ENCODE assay signal across 14 cellular contexts in genomic region chr9:37029776-37030590, GRCh38. TPM values are rescaled to one million over a fixed set of nuclear protein-coding genes. Genes with fewer than 3 reads are reported as not detected.
DNase-seq lines count a peak whose midpoint lies in the region; ATAC-seq, FAIRE-seq and TF ChIP-seq lines count a peak whose summit lies in the region.
"Had no signal": no experiment of that assay in that cellular context is flagged by ENCODE, and none has a peak within 500 bp of the region (broad histone marks: within the 10 kb centered on the region; RNA-seq: fewer than 3 reads in every experiment).

No MANE protein-coding gene starts in this region.

- intact Hi-C loops in psoas muscle (cut with DNase I) = no loop called here

- no peak for TF ChIP-seq POLR2A in GM12891 (IDR thresholded peaks at IDR 0.05; ENCODE audit: low read depth, low read length)

- H3K4me1 ChIP-seq in psoas muscle = peaks cover 35% of the 10 kb centered on the region

- H3K36me3 ChIP-seq in psoas muscle (ENCODE audit: insufficient read depth in 1 of 2, low read depth in 1 of 2) = no peaks in the 10 kb centered on the region

- no peak for FAIRE-seq in GM12891 (lab: Jason Lieb, UNC)
- FAIRE-seq: endometrium, islet of Langerhans, TTC549 had no signal

- H3K4me3 Mint-ChIP-seq in brain = peak overlapping the region; percentile 14 to 78 (median 64)

- no peaks in the 10 kb centered on the region for H3K9me3 ChIP-seq in psoas muscle

- peaks cover 100% of the 10 kb centered on the region for H3K27me3 Mint-ChIP-seq in brain

- peaks cover 0 to 98% (median 68%) of the 10 kb centered on the region in 3 donors for H3K27me3 ChIP-seq in psoas muscle (ENCODE audit: insufficient read depth in 3 of 3, low read length in 2 of 3)

- TF ChIP-seq CTCF in brain (conservative IDR thresholded peaks at IDR 0.05) = no peak
- TF ChIP-seq CTCF in psoas muscle (IDR thresholded peaks at IDR 0.05) = no peak

- WGBS in psoas muscle, 3 donors = 3 to 4% (median 4%) methylated on average over 51 of the region's 51 CpGs

- no peaks in the 10 kb centered on the region for H3K36me3 Mint-ChIP-seq in brain
- H3K36me3 Mint-ChIP-seq: activated naive CD4-positive, alpha-beta T cell treated with anti-CD3 and anti-CD28 coated beads, Interleukin-2, amount 10 ng/mL, durations not matched to agents 7 days and 5 days had no signal

- no peak overlapping the region for H3K27ac Mint-ChIP-seq in brain
- H3K27ac Mint-ChIP-seq: activated naive CD4-positive, alpha-beta T cell treated with anti-CD3 and anti-CD28 coated beads, Interleukin-2, amount 10 ng/mL, durations not matched to agents 7 days and 5 days had no signal

- H3K9me3 Mint-ChIP-seq in brain = peaks cover 3 to 12% (median 3%) of the 10 kb centered on the region in 5 experiments
- H3K9me3 Mint-ChIP-seq: activated naive CD4-positive, alpha-beta T cell treated with anti-CD3 and anti-CD28 coated beads, Interleukin-2, amount 10 ng/mL, durations not matched to agents 7 days and 5 days had no signal

- no peak overlapping the region for H3K27ac ChIP-seq in psoas muscle

- DNase-seq in GM12891 (ENCODE audit: insufficient read length, low spot score) (no peak), psoas muscle (peak in 1 of 2 donors; percentile 49), MV-4-11 (lab: John Stamatoyannopoulos, UW) (no peak), GOT3 (lab: John Stamatoyannopoulos, UW) (no peak), epidermal melanocyte (ENCODE audit: insufficient read length, low spot score) (no peak)
- DNase-seq: NCI-H1092 treated with DMSO at 0.1 percent for 48 hours; NK-92 treated with Interleukin-12 subunit alpha and Interleukin-12 subunit beta, amount 100 ng/mL, for 24 hours had no signal

- peak overlapping the region; percentile 7 for H3K4me3 ChIP-seq in psoas muscle

- ATAC-seq in HG03103 (IDR thresholded peaks at IDR 0.05; ENCODE audit: low read depth, unreplicated experiment) (peak; percentile 1), psoas muscle (no peak)

- peaks cover 27% of the 10 kb centered on the region for H3K4me1 Mint-ChIP-seq in brain

TF ChIP-seq in GM12891, 5 proteins besides CTCF, POLR2A, EP300 and RAD21:
- TF ChIP-seq PAX5 (IDR thresholded peaks at IDR 0.05; ENCODE audit: insufficient read depth, low read length, severe bottlenecking) (no peak), POLR2AphosphoS5 (IDR thresholded peaks at IDR 0.05; ENCODE audit: low read depth, low read length) (peak; percentile 55)

RNA-seq across cellular contexts. Expression of gene PAX5, which starts 4.1 kb away (rescaled TPM):
- 43.1 TPM for polyA plus RNA-seq in GM12891 (2012; ENCODE audit: low read depth, missing spikeins)
- polyA plus RNA-seq in brain (ENCODE audit: insufficient read depth, low read depth, low replicate concordance) (18.7 TPM), psoas muscle (under 1 TPM in 2 of 3 donors, not detected in 1; under 0.01 to 0.03 TPM)
- under 1 TPM in 2 of 4 donors, not detected in 2; 0.09 to 0.50 TPM for total RNA-seq in psoas muscle
- total RNA-seq: pulmonary artery endothelial cell had no signal

Comparison
In these comparisons a context has a peak if more than half of its experiments do, and no peak if none do; other contexts are left out.
1. RNA of gene PAX5, which starts 4.1 kb away (polyA plus RNA-seq): 18.7 TPM in brain (single experiment); under 0.01 to 0.03 TPM in psoas muscle; every median in the first group is over 10 times any median in the second.